ENCODE assay signal across 11 cellular contexts in genomic region chr2:127569274-127570065, GRCh38. TPM values are rescaled to one million over a fixed set of nuclear protein-coding genes. Genes with fewer than 3 reads are reported as not detected.
DNase-seq lines count a peak whose midpoint lies in the region; ATAC-seq and TF ChIP-seq lines count a peak whose summit lies in the region.
"Had no signal": no experiment of that assay in that cellular context is flagged by ENCODE, and none has a peak within 500 bp of the region (broad histone marks: within the 10 kb centered on the region; RNA-seq: fewer than 3 reads in every experiment).

No MANE protein-coding gene starts in this region.

- H3K9ac ChIP-seq in Karpas-422 (ENCODE audit: low read length): no peak overlapping the region

- H2AFZ ChIP-seq in Karpas-422 (ENCODE audit: low read length): no peak overlapping the region

- no peak for TF ChIP-seq CTCF in activated CD8-positive, alpha-beta T cell treated with anti-CD3 and anti-CD28 coated beads for 36 hours (IDR thresholded peaks at IDR 0.05)
- TF ChIP-seq CTCF in chondrocyte (IDR thresholded peaks at IDR 0.05): no peak
- TF ChIP-seq CTCF in tibial artery (IDR thresholded peaks at IDR 0.05): no peak

- no peak overlapping the region for H3K4me3 Mint-ChIP-seq in activated CD8-positive, alpha-beta T cell treated with anti-CD3 and anti-CD28 coated beads, Interleukin-2, amount 10 ng/mL, durations not matched to agents 7 days and 5 days
- H3K4me3 Mint-ChIP-seq in activated CD8-positive, alpha-beta T cell treated with anti-CD3 and anti-CD28 coated beads for 36 hours: no peak overlapping the region
- no peak overlapping the region for H3K4me3 Mint-ChIP-seq in chondrocyte (ENCODE audit: unreplicated experiment)
- no peak overlapping the region for H3K4me3 Mint-ChIP-seq in naive thymus-derived CD4-positive, alpha-beta T cell

- peaks cover 9% of the 10 kb centered on the region for H3K27me3 Mint-ChIP-seq in activated CD8-positive, alpha-beta T cell treated with anti-CD3 and anti-CD28 coated beads, Interleukin-2, amount 10 ng/mL, durations not matched to agents 7 days and 5 days (ENCODE audit: low read depth)
- H3K27me3 Mint-ChIP-seq in activated CD8-positive, alpha-beta T cell treated with anti-CD3 and anti-CD28 coated beads for 36 hours: no peaks in the 10 kb centered on the region
- no peaks in the 10 kb centered on the region for H3K27me3 Mint-ChIP-seq in chondrocyte (ENCODE audit: low read depth)
- H3K27me3 Mint-ChIP-seq in naive thymus-derived CD4-positive, alpha-beta T cell: peaks cover 0 to 37% (median 0%) of the 10 kb centered on the region in 5 donors

- peak overlapping the region; percentile 45 to 63 for H3K27ac ChIP-seq in tibial artery
- H3K27ac ChIP-seq in Karpas-422 (ENCODE audit: low read length): no peak overlapping the region
- no peak overlapping the region for H3K27ac ChIP-seq in naive thymus-derived CD4-positive, alpha-beta T cell (ENCODE audit: low read depth, low read length)
- H3K27ac ChIP-seq: 22Rv1 had no signal

- H4K20me1 ChIP-seq in Karpas-422 (ENCODE audit: insufficient read depth, low read depth, low read length): no peaks in the 10 kb centered on the region

- CTCF ChIA-PET in activated CD8-positive, alpha-beta T cell treated with anti-CD3 and anti-CD28 coated beads, Interleukin-2, amount 10 ng/mL, durations not matched to agents 7 days and 5 days (lab: Charles Lee): no interaction called here
- CTCF ChIA-PET in activated CD8-positive, alpha-beta T cell treated with anti-CD3 and anti-CD28 coated beads for 36 hours (lab: Charles Lee): interaction anchor here (1.1 to 2.0 kb wide), 2 partner anchors 22 to 90 kb away, joined by 3 to 7 read pairs; no protein-coding TSS in a partner anchor
- CTCF ChIA-PET in naive thymus-derived CD4-positive, alpha-beta T cell (lab: Charles Lee): no interaction called here

- POLR2A ChIA-PET in activated CD8-positive, alpha-beta T cell treated with anti-CD3 and anti-CD28 coated beads, Interleukin-2, amount 10 ng/mL, durations not matched to agents 7 days and 5 days (lab: Charles Lee): no interaction called here
- POLR2A ChIA-PET in activated CD8-positive, alpha-beta T cell treated with anti-CD3 and anti-CD28 coated beads for 36 hours (lab: Charles Lee): no interaction called here
- POLR2A ChIA-PET in naive thymus-derived CD4-positive, alpha-beta T cell (lab: Charles Lee): no interaction called here

- peak overlapping the region; percentile 22 for H3K27ac Mint-ChIP-seq in activated CD8-positive, alpha-beta T cell treated with anti-CD3 and anti-CD28 coated beads, Interleukin-2, amount 10 ng/mL, durations not matched to agents 7 days and 5 days
- H3K27ac Mint-ChIP-seq in activated CD8-positive, alpha-beta T cell treated with anti-CD3 and anti-CD28 coated beads for 36 hours: no peak overlapping the region
- peak overlapping the region; percentile 1 for H3K27ac Mint-ChIP-seq in chondrocyte (ENCODE audit: unreplicated experiment)
- H3K27ac Mint-ChIP-seq in naive thymus-derived CD4-positive, alpha-beta T cell: peak overlapping the region in 2 of 9 donors; percentile 27 to 59

- no peaks in the 10 kb centered on the region for H3K79me2 ChIP-seq in Karpas-422 (ENCODE audit: low read length)

- DNase-seq in activated CD8-positive, alpha-beta T cell treated with anti-CD3 and anti-CD28 coated beads, Interleukin-2, amount 10 ng/mL, durations not matched to agents 7 days and 5 days: no peak
- DNase-seq in activated CD8-positive, alpha-beta T cell treated with anti-CD3 and anti-CD28 coated beads for 36 hours: no peak
- peak; percentile 60 for DNase-seq in chondrocyte (ENCODE audit: low spot score)
- DNase-seq in iris pigment epithelial cell (ENCODE audit: low read depth): peak; percentile 65
- DNase-seq in tibial artery: peak; percentile 65 to 83
- DNase-seq in Karpas-422: no peak
- DNase-seq in naive thymus-derived CD4-positive, alpha-beta T cell: no peak
- DNase-seq: NK-92 treated with Interleukin-12 subunit alpha and Interleukin-12 subunit beta, amount 100 ng/mL, for 24 hours had no signal

- no peak for ATAC-seq in activated CD8-positive, alpha-beta T cell treated with anti-CD3 and anti-CD28 coated beads, Interleukin-2, amount 10 ng/mL, durations not matched to agents 7 days and 5 days
- no peak for ATAC-seq in activated CD8-positive, alpha-beta T cell treated with anti-CD3 and anti-CD28 coated beads for 36 hours
- ATAC-seq in HG03159 (IDR thresholded peaks at IDR 0.05; ENCODE audit: unreplicated experiment): no peak
- no peak for ATAC-seq in naive thymus-derived CD4-positive, alpha-beta T cell
- ATAC-seq: activated naive CD4-positive, alpha-beta T cell treated with anti-CD3 and anti-CD28 coated beads, Interleukin-2, amount 50 U/mL, for 72 hours had no signal

- no peaks in the 10 kb centered on the region for H3K36me3 ChIP-seq in tibial artery
- no peaks in the 10 kb centered on the region for H3K36me3 ChIP-seq in Karpas-422 (ENCODE audit: insufficient read depth, low read length)
- H3K36me3 ChIP-seq in naive thymus-derived CD4-positive, alpha-beta T cell (ENCODE audit: control insufficient read depth in 2 of 3, insufficient read depth in 3 of 3, low read length in 3 of 3): no peaks in the 10 kb centered on the region

- H3K9me3 Mint-ChIP-seq in activated CD8-positive, alpha-beta T cell treated with anti-CD3 and anti-CD28 coated beads, Interleukin-2, amount 10 ng/mL, durations not matched to agents 7 days and 5 days (ENCODE audit: insufficient read depth): no peaks in the 10 kb centered on the region
- H3K9me3 Mint-ChIP-seq in activated CD8-positive, alpha-beta T cell treated with anti-CD3 and anti-CD28 coated beads for 36 hours: no peaks in the 10 kb centered on the region
- no peaks in the 10 kb centered on the region for H3K9me3 Mint-ChIP-seq in chondrocyte (ENCODE audit: low read depth)
- no peaks in the 10 kb centered on the region for H3K9me3 Mint-ChIP-seq in naive thymus-derived CD4-positive, alpha-beta T cell
- H3K9me3 Mint-ChIP-seq: activated naive CD4-positive, alpha-beta T cell treated with anti-CD3 and anti-CD28 coated beads, Interleukin-2, amount 50 U/mL, for 72 hours had no signal

- intact Hi-C loops in activated CD8-positive, alpha-beta T cell treated with anti-CD3 and anti-CD28 coated beads for 36 hours (cut with micrococcal nuclease): no loop called here
- intact Hi-C loops in tibial artery (cut with DNase I; ENCODE audit: low total_unique reads): no loop called here
- intact Hi-C loops in naive thymus-derived CD4-positive, alpha-beta T cell (cut with micrococcal nuclease): no loop called here

- peaks cover 7% of the 10 kb centered on the region for H3K4me1 Mint-ChIP-seq in activated CD8-positive, alpha-beta T cell treated with anti-CD3 and anti-CD28 coated beads, Interleukin-2, amount 10 ng/mL, durations not matched to agents 7 days and 5 days (ENCODE audit: low read depth)
- peaks cover under 1% of the 10 kb centered on the region for H3K4me1 Mint-ChIP-seq in activated CD8-positive, alpha-beta T cell treated with anti-CD3 and anti-CD28 coated beads for 36 hours (ENCODE audit: low read depth)
- H3K4me1 Mint-ChIP-seq in chondrocyte (ENCODE audit: low read depth): peaks cover 38% of the 10 kb centered on the region
- peaks cover 0 to 4% (median 0%) of the 10 kb centered on the region in 7 donors for H3K4me1 Mint-ChIP-seq in naive thymus-derived CD4-positive, alpha-beta T cell

- H3K4me1 ChIP-seq in tibial artery (peaks cover 5 to 38% (median 32%) of the 10 kb centered on the region in 4 donors), Karpas-422 (ENCODE audit: low read length) (no peaks in the 10 kb centered on the region)
- no peaks in the 10 kb centered on the region for H3K4me1 ChIP-seq in naive thymus-derived CD4-positive, alpha-beta T cell (ENCODE audit: control insufficient read depth in 2 of 2, insufficient read depth in 2 of 2, low read length in 2 of 2)

- no peaks in the 10 kb centered on the region for H3K36me3 Mint-ChIP-seq in activated CD8-positive, alpha-beta T cell treated with anti-CD3 and anti-CD28 coated beads, Interleukin-2, amount 10 ng/mL, durations not matched to agents 7 days and 5 days (ENCODE audit: low read depth)
- H3K36me3 Mint-ChIP-seq in activated CD8-positive, alpha-beta T cell treated with anti-CD3 and anti-CD28 coated beads for 36 hours (ENCODE audit: low read depth): no peaks in the 10 kb centered on the region
- H3K36me3 Mint-ChIP-seq in chondrocyte (ENCODE audit: low read depth): no peaks in the 10 kb centered on the region
- H3K36me3 Mint-ChIP-seq in naive thymus-derived CD4-positive, alpha-beta T cell: no peaks in the 10 kb centered on the region
- H3K36me3 Mint-ChIP-seq: activated naive CD4-positive, alpha-beta T cell treated with anti-CD3 and anti-CD28 coated beads, Interleukin-2, amount 50 U/mL, for 72 hours had no signal

- H3K27me3 ChIP-seq in tibial artery: no peaks in the 10 kb centered on the region
- H3K27me3 ChIP-seq in Karpas-422 (ENCODE audit: low read length): no peaks in the 10 kb centered on the region
- H3K27me3 ChIP-seq in naive thymus-derived CD4-positive, alpha-beta T cell (ENCODE audit: control insufficient read depth in 2 of 2, insufficient read depth in 2 of 2, low read length in 2 of 2): no peaks in the 10 kb centered on the region

- no peaks in the 10 kb centered on the region for H3K9me3 ChIP-seq in tibial artery
- no peaks in the 10 kb centered on the region for H3K9me3 ChIP-seq in Karpas-422 (ENCODE audit: low read length)
- H3K9me3 ChIP-seq in naive thymus-derived CD4-positive, alpha-beta T cell (ENCODE audit: control insufficient read depth in 2 of 3, low read length in 3 of 3): no peaks in the 10 kb centered on the region

- H3K4me2 ChIP-seq in Karpas-422 (ENCODE audit: low read depth, low read length, poor library complexity, severe bottlenecking): no peak overlapping the region

- H3K9me2 ChIP-seq in Karpas-422 (replicated peaks; ENCODE audit: insufficient read depth, low read length): no peaks in the 10 kb centered on the region

- no peak overlapping the region for H3K4me3 ChIP-seq in tibial artery
- no peak overlapping the region for H3K4me3 ChIP-seq in Karpas-422 (ENCODE audit: low read length)
- no peak overlapping the region for H3K4me3 ChIP-seq in naive thymus-derived CD4-positive, alpha-beta T cell (ENCODE audit: low read length)

RNA-seq across cellular contexts. Expression of gene MYO7B, which starts 34.0 kb away (rescaled TPM):
- 1 to 10 TPM in 1 of 2 experiments, under 1 TPM in 1; 0.82 to 1.2 TPM for total RNA-seq in activated CD8-positive, alpha-beta T cell treated with anti-CD3 and anti-CD28 coated beads, Interleukin-2, amount 10 ng/mL, durations not matched to agents 7 days and 5 days
- 1 to 10 TPM in 1 of 2 experiments, under 1 TPM in 1; 0.65 to 1.2 TPM for total RNA-seq in activated CD8-positive, alpha-beta T cell treated with anti-CD3 and anti-CD28 coated beads for 36 hours
- total RNA-seq in chondrocyte: 0.02 to 0.31 TPM in 2 of 3 replicates, not detected in the other
- total RNA-seq in Karpas-422 (2014; rRNA removed; shearing (Covaris generic); ENCODE audit: low replicate concordance): 0.94 and 3.0 TPM in 2 replicates
- 1 to 10 TPM in 2 of 5 experiments, under 1 TPM in 1, not detected in 2; 0.29 to 5.9 (median 1.3) TPM for total RNA-seq in naive thymus-derived CD4-positive, alpha-beta T cell
- not detected for polyA plus RNA-seq in naive thymus-derived CD4-positive, alpha-beta T cell

RNA-seq across cellular contexts. Expression of gene IWS1, which starts 43.2 kb away (rescaled TPM):
- 10 to 100 TPM; 48.4 to 53.3 TPM for total RNA-seq in activated CD8-positive, alpha-beta T cell treated with anti-CD3 and anti-CD28 coated beads, Interleukin-2, amount 10 ng/mL, durations not matched to agents 7 days and 5 days
- total RNA-seq in activated CD8-positive, alpha-beta T cell treated with anti-CD3 and anti-CD28 coated beads for 36 hours: 10 to 100 TPM; 52.3 to 53.7 TPM
- total RNA-seq in chondrocyte: 32.4 to 41.8 TPM (median 37.4 TPM) in 3 replicates
- 22.7 and 38.3 TPM in 2 replicates for total RNA-seq in Karpas-422 (2014; rRNA removed; shearing (Covaris generic); ENCODE audit: low replicate concordance)
- total RNA-seq in naive thymus-derived CD4-positive, alpha-beta T cell: 10 to 100 TPM; 24.0 to 57.5 (median 43.4) TPM
- polyA plus RNA-seq in naive thymus-derived CD4-positive, alpha-beta T cell: 10 to 100 TPM; 15.7 to 39.7 TPM

Comparison
In these comparisons a context has a peak if more than half of its experiments do, and no peak if none do; other contexts are left out.
1. DNase-seq: peak in chondrocyte (single experiment), iris pigment epithelial cell (single experiment) and tibial artery (2 of 2); none in activated CD8-positive, alpha-beta T cell treated with anti-CD3 and anti-CD28 coated beads, Interleukin-2, amount 10 ng/mL, durations not matched to agents 7 days and 5 days (single experiment), activated CD8-positive, alpha-beta T cell treated with anti-CD3 and anti-CD28 coated beads for 36 hours (single experiment), Karpas-422 (single experiment) and naive thymus-derived CD4-positive, alpha-beta T cell (0 of 9).
2. H3K27ac ChIP-seq: peak in tibial artery (2 of 2); none in Karpas-422 (single experiment) and naive thymus-derived CD4-positive, alpha-beta T cell (single experiment).